Comparison of ENCODE assay signal across 14 cellular contexts in the genomic region with DNA sequence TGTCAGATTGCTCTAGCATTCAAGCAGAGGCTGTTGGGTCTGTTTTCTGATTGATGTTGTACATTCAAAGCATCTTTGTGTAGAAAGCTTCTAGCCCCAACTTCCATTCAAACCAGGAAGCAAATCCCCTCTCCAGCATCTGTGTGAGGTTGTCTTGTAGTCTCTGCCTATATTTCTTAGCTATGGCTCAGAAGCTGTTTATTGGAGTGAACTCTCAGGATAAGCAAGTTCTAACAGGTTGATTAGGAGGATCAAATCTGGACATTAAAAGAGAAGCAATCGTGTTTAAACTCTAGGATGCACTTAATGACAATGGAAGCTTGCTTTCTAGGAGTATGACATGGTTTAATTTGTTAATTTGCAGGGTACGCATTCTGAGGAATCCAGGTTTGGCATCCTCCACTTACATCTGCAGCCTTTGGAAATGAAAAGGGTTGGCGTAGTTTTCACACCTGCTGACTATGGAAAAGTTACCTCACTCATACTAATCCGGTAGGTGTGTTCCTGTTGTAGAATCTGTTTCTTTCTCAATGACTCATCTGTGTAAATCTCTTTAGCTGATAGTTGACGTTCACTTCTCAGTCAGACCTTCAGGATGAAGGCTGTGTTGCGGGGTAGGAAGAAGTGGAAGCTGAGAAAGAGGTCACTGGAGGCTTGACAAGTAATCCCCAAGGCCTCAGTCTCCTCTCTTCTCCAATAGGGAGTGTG.
DNase-seq lines count a peak whose midpoint lies in the region; ATAC-seq and TF ChIP-seq lines count a peak whose summit lies in the region.
"Had no signal": no experiment of that assay in that cellular context is flagged by ENCODE, and none has a peak within 500 bp of the region (broad histone marks: within the 10 kb centered on the region; RNA-seq: fewer than 3 reads in every experiment).

No MANE protein-coding gene starts in this region.

- no peaks in the 10 kb centered on the region for H3K9me3 ChIP-seq in PC-3 (ENCODE audit: low read length)
- H3K9me3 ChIP-seq: HAP-1, ovary had no signal

- H3K4me1 ChIP-seq in PC-3 (ENCODE audit: insufficient read depth, low read length) = peaks cover 7% of the 10 kb centered on the region; the same call in 1 of the 2 replicates
- H3K4me1 ChIP-seq: HAP-1 had no signal

- no peaks in the 10 kb centered on the region; the same call in none of the 2 replicates for H3K36me3 ChIP-seq in PC-3 (ENCODE audit: low read depth, low read length)
- H3K36me3 ChIP-seq: ovary had no signal

- H3K27me3 Mint-ChIP-seq in activated CD8-positive, alpha-beta T cell treated with anti-CD3 and anti-CD28 coated beads for 36 hours = no peaks in the 10 kb centered on the region
- no peaks in the 10 kb centered on the region for H3K27me3 Mint-ChIP-seq in activated CD8-positive, alpha-beta T cell treated with anti-CD3 and anti-CD28 coated beads, Interleukin-2, amount 10 ng/mL, durations not matched to agents 7 days and 5 days (ENCODE audit: low read depth)
- no peaks in the 10 kb centered on the region for H3K27me3 Mint-ChIP-seq in effector memory CD8-positive, alpha-beta T cell

- peaks cover 56% of the 10 kb centered on the region for H3K36me3 Mint-ChIP-seq in activated CD8-positive, alpha-beta T cell treated with anti-CD3 and anti-CD28 coated beads for 36 hours (ENCODE audit: low read depth)
- peaks cover 54% of the 10 kb centered on the region for H3K36me3 Mint-ChIP-seq in activated CD8-positive, alpha-beta T cell treated with anti-CD3 and anti-CD28 coated beads, Interleukin-2, amount 10 ng/mL, durations not matched to agents 7 days and 5 days (ENCODE audit: low read depth)
- H3K36me3 Mint-ChIP-seq in effector memory CD8-positive, alpha-beta T cell (ENCODE audit: insufficient read depth) = peaks cover 91% of the 10 kb centered on the region
- peaks cover 97% of the 10 kb centered on the region for H3K36me3 Mint-ChIP-seq in stimulated activated effector memory CD8-positive, alpha-beta T cell treated with anti-CD3 and anti-CD28 coated beads, Interleukin-12 subunit alpha, Interleukin-12 subunit beta, amount 100 ng/mL, for 72 hours

- TF ChIP-seq CTCF in activated CD8-positive, alpha-beta T cell treated with anti-CD3 and anti-CD28 coated beads for 36 hours (IDR thresholded peaks at IDR 0.05) = no peak
- TF ChIP-seq CTCF in PC-3 (conservative IDR thresholded peaks at IDR 0.05; ENCODE audit: low read depth, low read length) = no peak

- POLR2A ChIA-PET in activated CD8-positive, alpha-beta T cell treated with anti-CD3 and anti-CD28 coated beads for 36 hours (lab: Charles Lee) = interaction anchor here (0.5 to 1.5 kb wide), 3 partner anchors 39 to 163 kb away, joined by 3 to 4 read pairs (median 3); no protein-coding TSS in a partner anchor
- POLR2A ChIA-PET in activated CD8-positive, alpha-beta T cell treated with anti-CD3 and anti-CD28 coated beads, Interleukin-2, amount 10 ng/mL, durations not matched to agents 7 days and 5 days (lab: Charles Lee) = no interaction called here
- POLR2A ChIA-PET in PC-3 (lab: Charles Lee; ENCODE audit: unreplicated experiment) = no interaction called here

- H3K27me3 ChIP-seq in PC-3 (ENCODE audit: low read length) = no peaks in the 10 kb centered on the region
- H3K27me3 ChIP-seq: ovary had no signal

- H3K4me3 ChIP-seq in PC-3 (ENCODE audit: low read length) = no peak overlapping the region
- H3K4me3 ChIP-seq: HAP-1, ovary had no signal

- peak overlapping the region; percentile 49 for H3K27ac Mint-ChIP-seq in activated CD8-positive, alpha-beta T cell treated with anti-CD3 and anti-CD28 coated beads for 36 hours
- H3K27ac Mint-ChIP-seq in activated CD8-positive, alpha-beta T cell treated with anti-CD3 and anti-CD28 coated beads, Interleukin-2, amount 10 ng/mL, durations not matched to agents 7 days and 5 days = no peak overlapping the region
- H3K27ac Mint-ChIP-seq in effector memory CD8-positive, alpha-beta T cell = peak overlapping the region; percentile 12 to 53
- peak overlapping the region; percentile 67 for H3K27ac Mint-ChIP-seq in stimulated activated effector memory CD8-positive, alpha-beta T cell treated with anti-CD3 and anti-CD28 coated beads, Interleukin-12 subunit alpha, Interleukin-12 subunit beta, amount 100 ng/mL, for 72 hours

- H3K79me2 ChIP-seq in PC-3 (ENCODE audit: low read length) = no peaks in the 10 kb centered on the region

- intact Hi-C loops in activated CD8-positive, alpha-beta T cell treated with anti-CD3 and anti-CD28 coated beads for 36 hours (cut with micrococcal nuclease) = no loop called here
- intact Hi-C loops in PC-3 (cut with micrococcal nuclease) = loop anchor here (5.0 kb wide), 1 partner anchor 46 kb away; no protein-coding TSS in a partner anchor

- no peak overlapping the region for H3K27ac ChIP-seq in PC-3 (ENCODE audit: low read length)
- H3K27ac ChIP-seq: ovary had no signal

- H3K9me2 ChIP-seq in PC-3 (replicated peaks; ENCODE audit: low read length) = no peaks in the 10 kb centered on the region

- CTCF ChIA-PET in activated CD8-positive, alpha-beta T cell treated with anti-CD3 and anti-CD28 coated beads for 36 hours (lab: Charles Lee) = interaction anchor here (0.9 to 1.3 kb wide), 4 partner anchors 14 to 48 kb away, joined by 3 to 4 read pairs (median 4); no protein-coding TSS in a partner anchor
- CTCF ChIA-PET in activated CD8-positive, alpha-beta T cell treated with anti-CD3 and anti-CD28 coated beads, Interleukin-2, amount 10 ng/mL, durations not matched to agents 7 days and 5 days (lab: Charles Lee) = interaction anchor here (0.8 to 0.9 kb wide), 2 partner anchors 22 to 51 kb away, joined by 3 read pairs; no protein-coding TSS in a partner anchor
- CTCF ChIA-PET in PC-3 (lab: Charles Lee) = no interaction called here

- no peak overlapping the region for H3K4me2 ChIP-seq in PC-3 (ENCODE audit: low read length)

- no peaks in the 10 kb centered on the region for H3K9me3 Mint-ChIP-seq in activated CD8-positive, alpha-beta T cell treated with anti-CD3 and anti-CD28 coated beads for 36 hours
- no peaks in the 10 kb centered on the region for H3K9me3 Mint-ChIP-seq in activated CD8-positive, alpha-beta T cell treated with anti-CD3 and anti-CD28 coated beads, Interleukin-2, amount 10 ng/mL, durations not matched to agents 7 days and 5 days (ENCODE audit: insufficient read depth)
- no peaks in the 10 kb centered on the region for H3K9me3 Mint-ChIP-seq in effector memory CD8-positive, alpha-beta T cell
- H3K9me3 Mint-ChIP-seq in stimulated activated effector memory CD8-positive, alpha-beta T cell treated with anti-CD3 and anti-CD28 coated beads, Interleukin-12 subunit alpha, Interleukin-12 subunit beta, amount 100 ng/mL, for 72 hours = no peaks in the 10 kb centered on the region

- H3K4me1 Mint-ChIP-seq in activated CD8-positive, alpha-beta T cell treated with anti-CD3 and anti-CD28 coated beads for 36 hours (ENCODE audit: low read depth) = peaks cover 14% of the 10 kb centered on the region
- no peaks in the 10 kb centered on the region for H3K4me1 Mint-ChIP-seq in activated CD8-positive, alpha-beta T cell treated with anti-CD3 and anti-CD28 coated beads, Interleukin-2, amount 10 ng/mL, durations not matched to agents 7 days and 5 days (ENCODE audit: low read depth)
- no peaks in the 10 kb centered on the region for H3K4me1 Mint-ChIP-seq in effector memory CD8-positive, alpha-beta T cell (ENCODE audit: low read depth in 2 of 2)
- H3K4me1 Mint-ChIP-seq in stimulated activated effector memory CD8-positive, alpha-beta T cell treated with anti-CD3 and anti-CD28 coated beads, Interleukin-12 subunit alpha, Interleukin-12 subunit beta, amount 100 ng/mL, for 72 hours = peaks cover 8% of the 10 kb centered on the region

- no TSS peak for BruUV-seq in PC-3 (replicated peaks; lab: Mats Ljungman, UMichigan)

- H2AFZ ChIP-seq in PC-3 (ENCODE audit: low read length) = no peak overlapping the region

- no peaks in the 10 kb centered on the region for H4K20me1 ChIP-seq in PC-3 (ENCODE audit: low read length)

- peak; percentile 64 for ATAC-seq in activated CD8-positive, alpha-beta T cell treated with anti-CD3 and anti-CD28 coated beads for 36 hours
- ATAC-seq in activated CD8-positive, alpha-beta T cell treated with anti-CD3 and anti-CD28 coated beads, Interleukin-2, amount 10 ng/mL, durations not matched to agents 7 days and 5 days = no peak
- ATAC-seq in PC-3 = peak; percentile 49; the same call in 1 of the 2 replicates
- ATAC-seq in effector memory CD8-positive, alpha-beta T cell (replicated peaks) = no peak
- ATAC-seq in stimulated activated effector memory CD8-positive, alpha-beta T cell treated with anti-CD3 and anti-CD28 coated beads, Interleukin-12 subunit alpha, Interleukin-12 subunit beta, amount 100 ng/mL, for 72 hours = peak; percentile 48

- H3F3A ChIP-seq in PC-3 (ENCODE audit: low read length, unreplicated experiment) = no peaks in the 10 kb centered on the region

- no peak for DNase-seq in activated CD8-positive, alpha-beta T cell treated with anti-CD3 and anti-CD28 coated beads for 36 hours
- no peak for DNase-seq in activated CD8-positive, alpha-beta T cell treated with anti-CD3 and anti-CD28 coated beads, Interleukin-2, amount 10 ng/mL, durations not matched to agents 7 days and 5 days
- DNase-seq in PC-3 (peak; percentile 29), NCI-H2171 (lab: John Stamatoyannopoulos, UW) (no peak), HCEC 1CT (no peak), NCI-H226 (no peak)
- DNase-seq in effector memory CD8-positive, alpha-beta T cell = no peak
- no peak for DNase-seq in stimulated activated effector memory CD8-positive, alpha-beta T cell treated with anti-CD3 and anti-CD28 coated beads, Interleukin-12 subunit alpha, Interleukin-12 subunit beta, amount 100 ng/mL, for 72 hours (ENCODE audit: low spot score in 2 of 2)
- DNase-seq: dermis blood vessel endothelial cell, MM.1S, NCI-H2029 treated with DMSO at 0.1 percent for 48 hours, NCI-H526, ovary had no signal

- H3K4me3 Mint-ChIP-seq in activated CD8-positive, alpha-beta T cell treated with anti-CD3 and anti-CD28 coated beads for 36 hours = no peak overlapping the region
- no peak overlapping the region for H3K4me3 Mint-ChIP-seq in activated CD8-positive, alpha-beta T cell treated with anti-CD3 and anti-CD28 coated beads, Interleukin-2, amount 10 ng/mL, durations not matched to agents 7 days and 5 days
- no peak overlapping the region for H3K4me3 Mint-ChIP-seq in effector memory CD8-positive, alpha-beta T cell
- no peak overlapping the region for H3K4me3 Mint-ChIP-seq in stimulated activated effector memory CD8-positive, alpha-beta T cell treated with anti-CD3 and anti-CD28 coated beads, Interleukin-12 subunit alpha, Interleukin-12 subunit beta, amount 100 ng/mL, for 72 hours

- no peak overlapping the region for H3K9ac ChIP-seq in PC-3 (ENCODE audit: low read length)

Comparison
In these comparisons a context has a peak if more than half of its experiments do, and no peak if none do; other contexts are left out.
1. ATAC-seq: peak in activated CD8-positive, alpha-beta T cell treated with anti-CD3 and anti-CD28 coated beads for 36 hours (single experiment), PC-3 (single experiment) and stimulated activated effector memory CD8-positive, alpha-beta T cell treated with anti-CD3 and anti-CD28 coated beads, Interleukin-12 subunit alpha, Interleukin-12 subunit beta, amount 100 ng/mL, for 72 hours (single experiment); none in activated CD8-positive, alpha-beta T cell treated with anti-CD3 and anti-CD28 coated beads, Interleukin-2, amount 10 ng/mL, durations not matched to agents 7 days and 5 days (single experiment) and effector memory CD8-positive, alpha-beta T cell (single experiment).